ENCODE assay signal across 24 cellular contexts in genomic region chr4:102027961-102028360, GRCh38.
"Had no signal": no experiment of that assay in that cellular context is flagged by ENCODE, and none has a peak within 500 bp of the region (broad histone marks: within the 10 kb centered on the region; RNA-seq: fewer than 3 reads in every experiment).

No MANE protein-coding gene starts in this region.

- H3K4me1 ChIP-seq: colonic mucosa, esophagus muscularis mucosa, esophagus squamous epithelium, foreskin keratinocyte, gastrocnemius medialis, gastroesophageal sphincter, heart left ventricle, heart right ventricle had no signal

- H3K27me3 ChIP-seq: colonic mucosa, dorsolateral prefrontal cortex, esophagus muscularis mucosa, esophagus squamous epithelium, foreskin keratinocyte, gastrocnemius medialis, gastroesophageal sphincter, heart left ventricle, heart right ventricle had no signal

- H3K4me3 ChIP-seq: colonic mucosa, coronary artery, dorsolateral prefrontal cortex, esophagus muscularis mucosa, esophagus squamous epithelium, gastrocnemius medialis, gastroesophageal sphincter, heart left ventricle, heart right ventricle had no signal

- H3K4me3 Mint-ChIP-seq: dendritic cell treated with granulocyte-macrophage colony-stimulating factor and Interleukin-4, amounts not matched to agents 40 ng/mL and 50 ng/mL, for 4 days; effector memory CD8-positive, alpha-beta T cell; endodermal cell had no signal

- H3K4me1 Mint-ChIP-seq: endodermal cell had no signal

- H3K36me3 ChIP-seq: colonic mucosa, esophagus muscularis mucosa, esophagus squamous epithelium, gastrocnemius medialis, gastroesophageal sphincter, heart left ventricle, heart right ventricle had no signal

- H3K27me3 Mint-ChIP-seq: dendritic cell treated with granulocyte-macrophage colony-stimulating factor and Interleukin-4, amounts not matched to agents 40 ng/mL and 50 ng/mL, for 4 days; effector memory CD8-positive, alpha-beta T cell had no signal

- H3K27ac Mint-ChIP-seq: dendritic cell treated with granulocyte-macrophage colony-stimulating factor and Interleukin-4, amounts not matched to agents 40 ng/mL and 50 ng/mL, for 4 days; endodermal cell had no signal

- DNase-seq: colonic mucosa; cortex of kidney; dermis blood vessel endothelial cell; dorsolateral prefrontal cortex; effector CD4-positive, alpha-beta T cell; effector CD8-positive, alpha-beta T cell; effector memory CD4-positive, alpha-beta T cell; effector memory CD8-positive, alpha-beta T cell; endodermal cell; erythroblast; esophagus squamous epithelium; foreskin fibroblast; foreskin keratinocyte; foreskin melanocyte; gastrocnemius medialis; glutamatergic neuron; heart left ventricle; heart right ventricle had no signal

- H3K9me3 ChIP-seq: colonic mucosa, esophagus muscularis mucosa, esophagus squamous epithelium, gastrocnemius medialis, gastroesophageal sphincter had no signal

- H3K27ac ChIP-seq: colonic mucosa, coronary artery, dorsolateral prefrontal cortex, epithelial cell of prostate, esophagus muscularis mucosa, esophagus squamous epithelium, foreskin keratinocyte, gastrocnemius medialis, gastroesophageal sphincter, heart left ventricle, heart right ventricle had no signal

- H3K9me3 Mint-ChIP-seq: dendritic cell treated with granulocyte-macrophage colony-stimulating factor and Interleukin-4, amounts not matched to agents 40 ng/mL and 50 ng/mL, for 4 days had no signal

- ATAC-seq: effector memory CD8-positive, alpha-beta T cell; esophagus mucosa; foreskin keratinocyte; gastrocnemius medialis; gastroesophageal sphincter; heart left ventricle; heart right ventricle had no signal
